30 cellular contexts compared by ENCODE assay signal in genomic region chr10:72661436-72661835, GRCh38.
"Had no signal": no experiment of that assay in that cellular context is flagged by ENCODE, and none has a peak within 500 bp of the region (broad histone marks: within the 10 kb centered on the region; RNA-seq: fewer than 3 reads in every experiment).

No MANE protein-coding gene starts in this region.

- DNase-seq: activated B cell treated with CpG ODN at 0.5 μM for 24 hours; activated CD4-positive, alpha-beta memory T cell treated with anti-CD3 and anti-CD28 coated beads, Interleukin-2, amount 10 ng/mL, durations not matched to agents 7 days and 5 days; activated CD4-positive, alpha-beta T cell treated with anti-CD3 and anti-CD28 coated beads for 4 hours; activated CD4-positive, alpha-beta T cell treated with anti-CD3 and anti-CD28 coated beads, Interleukin-2, amount 10 ng/mL, durations not matched to agents 24 days and 14 days; activated CD4-positive, alpha-beta T cell treated with anti-CD3 and anti-CD28 coated beads, Interleukin-2, amount 50 U/mL, for 48 hours; activated CD4-positive, CD25-positive, alpha-beta regulatory T cell treated with anti-CD3 and anti-CD28 coated beads, Interleukin-2, amount 50 U/mL, for 72 hours; activated CD8-positive, alpha-beta memory T cell treated with anti-CD3 and anti-CD28 coated beads for 24 hours; activated CD8-positive, alpha-beta memory T cell treated with anti-CD3 and anti-CD28 coated beads, Interleukin-2, amount 10 ng/mL, durations not matched to agents 7 days and 5 days; activated CD8-positive, alpha-beta memory T cell treated with anti-CD3 and anti-CD28 coated beads, Interleukin-2, amount 50 U/mL, for 48 hours; activated CD8-positive, alpha-beta T cell treated with anti-CD3 and anti-CD28 coated beads, Interleukin-2, amount 10 ng/mL, durations not matched to agents 7 days and 5 days; activated effector memory CD4-positive, alpha-beta T cell treated with Interleukin-2 at 50 U/mL for 16 hours; activated gamma-delta T cell; activated naive CD4-positive, alpha-beta T cell treated with anti-CD3 and anti-CD28 coated beads, Interleukin-2, amount 10 ng/mL, durations not matched to agents 7 days and 5 days; activated naive CD4-positive, alpha-beta T cell treated with Interleukin-2 at 50 U/mL for 16 hours; activated naive CD8-positive, alpha-beta T cell treated with anti-CD3 and anti-CD28 coated beads, Interleukin-2, amount 10 ng/mL, durations not matched to agents 7 days and 5 days; activated naive CD8-positive, alpha-beta T cell treated with anti-CD3 and anti-CD28 coated beads, Interleukin-2, amount 50 U/mL, for 24 hours; activated T-cell treated with anti-CD3 and anti-CD28 coated beads, Interleukin-2, amount 50 U/mL, for 24 hours; activated T-cell treated with anti-CD3 and anti-CD28 coated beads, Interleukin-2, amount 50 U/mL, for 48 hours; amygdala; aorta; body of pancreas; brain microvascular endothelial cell; central memory CD4-positive, alpha-beta T cell; T-helper 1 cell; T-helper 2 cell; T-helper 9 cell had no signal

- H3K27me3 ChIP-seq: body of pancreas, brain microvascular endothelial cell, breast epithelium had no signal

- H3K4me1 ChIP-seq: body of pancreas, breast epithelium had no signal

- ATAC-seq: activated CD8-positive, alpha-beta memory T cell treated with anti-CD3 and anti-CD28 coated beads, Interleukin-2, amount 10 ng/mL, durations not matched to agents 7 days and 5 days; activated CD8-positive, alpha-beta T cell treated with anti-CD3 and anti-CD28 coated beads, Interleukin-2, amount 10 ng/mL, durations not matched to agents 7 days and 5 days; activated naive CD8-positive, alpha-beta T cell treated with anti-CD3 and anti-CD28 coated beads, Interleukin-2, amount 50 U/mL, for 24 hours; body of pancreas had no signal

- H3K36me3 ChIP-seq: brain microvascular endothelial cell, breast epithelium had no signal

- H3K9me3 ChIP-seq: body of pancreas, breast epithelium had no signal

- H3K27ac ChIP-seq: body of pancreas, brain microvascular endothelial cell, breast epithelium, VCaP had no signal

- H3K4me3 ChIP-seq: body of pancreas, breast epithelium had no signal

- FAIRE-seq: astrocyte, TTC549 had no signal
